In the genomic region with DNA sequence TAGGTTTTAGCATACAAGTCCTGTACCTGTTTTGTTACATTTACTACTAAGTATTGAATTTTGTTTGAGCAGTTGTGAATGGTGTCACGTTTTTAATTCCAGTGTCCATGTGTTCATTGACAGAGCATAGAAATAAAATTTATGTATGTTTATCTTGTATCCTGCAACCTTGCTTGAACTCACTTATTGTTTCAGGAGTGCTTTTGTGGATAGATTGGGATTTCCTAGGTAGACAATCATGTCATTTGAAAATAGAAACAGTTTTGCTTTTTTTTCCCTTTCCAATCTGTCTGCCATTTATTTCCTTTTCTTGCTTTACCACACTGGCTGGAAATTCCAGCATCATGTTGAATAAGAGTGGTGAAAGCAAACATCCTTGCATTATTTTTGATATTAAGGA, we compare ENCODE assay signal across 36 cellular contexts.
"Had no signal": no experiment of that assay in that cellular context is flagged by ENCODE, and none has a peak within 500 bp of the region (broad histone marks: within the 10 kb centered on the region; RNA-seq: fewer than 3 reads in every experiment).

No MANE protein-coding gene starts in this region.

- H3K36me3 Mint-ChIP-seq: activated CD4-positive, alpha-beta memory T cell treated with anti-CD3 and anti-CD28 coated beads for 36 hours; activated naive CD4-positive, alpha-beta T cell treated with anti-CD3 and anti-CD28 coated beads, Interleukin-2, amount 50 U/mL, for 72 hours; activated naive CD8-positive, alpha-beta T cell treated with anti-CD3 and anti-CD28 coated beads for 36 hours had no signal

- H3K4me3 Mint-ChIP-seq: activated B cell treated with CpG ODN at 0.5 μM for 24 hours; activated CD4-positive, alpha-beta memory T cell treated with anti-CD3 and anti-CD28 coated beads for 36 hours; activated CD4-positive, alpha-beta T cell treated with anti-CD3 and anti-CD28 coated beads, Interleukin-2, amount 10 ng/mL, durations not matched to agents 24 days and 14 days; activated CD8-positive, alpha-beta T cell treated with anti-CD3 and anti-CD28 coated beads for 36 hours; activated naive CD4-positive, alpha-beta T cell treated with anti-CD3 and anti-CD28 coated beads for 36 hours; activated naive CD8-positive, alpha-beta T cell treated with anti-CD3 and anti-CD28 coated beads for 36 hours; activated T-cell treated with anti-CD3 and anti-CD28 coated beads, Interleukin-2, amount 50 U/mL, for 4 hours; activated T-cell treated with anti-CD3 and anti-CD28 coated beads, Interleukin-2, amount 50 U/mL, for 72 hours; activated T-helper 1 cell treated with anti-CD3 and anti-CD28 coated beads, Interleukin-12 subunit alpha, Interleukin-12 subunit beta, Interleukin-2, Interleukin-4 antibody, amounts not matched to agents 30 ng/mL and 10 ng/mL and 1 ng/mL, durations not matched to agents 14 hours and 24 hours and 36 hours; activated T-helper 17 cell treated with anti-CD3 and anti-CD28 coated beads, Interleukin-2, amount 50 U/mL, for 72 hours; T-helper 1 cell treated with Interleukin-12 subunit alpha and Interleukin-12 subunit beta and Interleukin-4 antibody, amounts not matched to agents 30 μg/mL and 1 μg/mL, for 36 hours; T-helper 2 cell treated with Interferon-gamma antibody and Interleukin-4, amounts not matched to agents 5 μg/mL and 100 μg/mL, for 36 hours had no signal

- H3K9me3 ChIP-seq: adrenal gland, body of pancreas, breast epithelium had no signal

- H3K9me3 Mint-ChIP-seq: activated B cell treated with CpG ODN at 0.5 μM for 24 hours; activated CD4-positive, alpha-beta memory T cell treated with anti-CD3 and anti-CD28 coated beads for 36 hours; activated CD4-positive, alpha-beta T cell treated with anti-CD3 and anti-CD28 coated beads, Interleukin-2, amount 10 ng/mL, durations not matched to agents 24 days and 14 days; activated CD8-positive, alpha-beta T cell treated with anti-CD3 and anti-CD28 coated beads for 36 hours; activated naive CD4-positive, alpha-beta T cell treated with anti-CD3 and anti-CD28 coated beads for 36 hours; activated naive CD4-positive, alpha-beta T cell treated with anti-CD3 and anti-CD28 coated beads, Interleukin-2, amount 50 U/mL, for 72 hours; activated naive CD8-positive, alpha-beta T cell treated with anti-CD3 and anti-CD28 coated beads for 36 hours; activated T-cell treated with anti-CD3 and anti-CD28 coated beads, Interleukin-2, amount 50 U/mL, for 4 hours; activated T-cell treated with anti-CD3 and anti-CD28 coated beads, Interleukin-2, amount 50 U/mL, for 72 hours; activated T-helper 1 cell treated with anti-CD3 and anti-CD28 coated beads, Interleukin-12 subunit alpha, Interleukin-12 subunit beta, Interleukin-2, Interleukin-4 antibody, amounts not matched to agents 30 ng/mL and 10 ng/mL and 1 ng/mL, durations not matched to agents 14 hours and 24 hours and 36 hours; activated T-helper 17 cell treated with anti-CD3 and anti-CD28 coated beads, Interleukin-2, amount 50 U/mL, for 72 hours; T-helper 1 cell treated with Interleukin-12 subunit alpha and Interleukin-12 subunit beta and Interleukin-4 antibody, amounts not matched to agents 30 μg/mL and 1 μg/mL, for 36 hours; T-helper 2 cell treated with Interferon-gamma antibody and Interleukin-4, amounts not matched to agents 5 μg/mL and 100 μg/mL, for 36 hours had no signal

- H3K36me3 ChIP-seq: adrenal gland, brain microvascular endothelial cell, breast epithelium had no signal

- FAIRE-seq: astrocyte, TTC549 had no signal

- H3K27ac ChIP-seq: adrenal gland, body of pancreas, brain microvascular endothelial cell, breast epithelium, VCaP had no signal

- H3K27me3 Mint-ChIP-seq: activated B cell treated with CpG ODN at 0.5 μM for 24 hours; activated CD4-positive, alpha-beta memory T cell treated with anti-CD3 and anti-CD28 coated beads for 36 hours; activated CD8-positive, alpha-beta T cell treated with anti-CD3 and anti-CD28 coated beads for 36 hours; activated naive CD8-positive, alpha-beta T cell treated with anti-CD3 and anti-CD28 coated beads for 36 hours; activated T-helper 17 cell treated with anti-CD3 and anti-CD28 coated beads, Interleukin-2, amount 50 U/mL, for 72 hours had no signal

- H3K27me3 ChIP-seq: adrenal gland, body of pancreas, brain microvascular endothelial cell, breast epithelium had no signal

- H3K27ac Mint-ChIP-seq: activated B cell treated with CpG ODN at 0.5 μM for 24 hours; activated CD4-positive, alpha-beta memory T cell treated with anti-CD3 and anti-CD28 coated beads for 36 hours; activated CD4-positive, alpha-beta T cell treated with anti-CD3 and anti-CD28 coated beads, Interleukin-2, amount 10 ng/mL, durations not matched to agents 24 days and 14 days; activated CD8-positive, alpha-beta T cell treated with anti-CD3 and anti-CD28 coated beads for 36 hours; activated naive CD4-positive, alpha-beta T cell treated with anti-CD3 and anti-CD28 coated beads for 36 hours; activated naive CD4-positive, alpha-beta T cell treated with anti-CD3 and anti-CD28 coated beads, Interleukin-2, amount 50 U/mL, for 72 hours; activated naive CD8-positive, alpha-beta T cell treated with anti-CD3 and anti-CD28 coated beads for 36 hours; activated T-cell treated with anti-CD3 and anti-CD28 coated beads, Interleukin-2, amount 50 U/mL, for 72 hours; activated T-helper 1 cell treated with anti-CD3 and anti-CD28 coated beads, Interleukin-12 subunit alpha, Interleukin-12 subunit beta, Interleukin-2, Interleukin-4 antibody, amounts not matched to agents 30 ng/mL and 10 ng/mL and 1 ng/mL, durations not matched to agents 14 hours and 24 hours and 36 hours; activated T-helper 17 cell treated with anti-CD3 and anti-CD28 coated beads, Interleukin-2, amount 50 U/mL, for 72 hours; T-helper 1 cell treated with Interleukin-12 subunit alpha and Interleukin-12 subunit beta and Interleukin-4 antibody, amounts not matched to agents 30 μg/mL and 1 μg/mL, for 36 hours; T-helper 2 cell treated with Interferon-gamma antibody and Interleukin-4, amounts not matched to agents 5 μg/mL and 100 μg/mL, for 36 hours had no signal

- H3K4me3 ChIP-seq: adrenal gland, body of pancreas, breast epithelium had no signal

- DNase-seq: activated B cell treated with CpG ODN at 0.5 μM for 24 hours; activated CD4-positive, alpha-beta memory T cell treated with anti-CD3 and anti-CD28 coated beads for 36 hours; activated CD4-positive, alpha-beta T cell treated with anti-CD3 and anti-CD28 coated beads for 4 hours; activated CD4-positive, alpha-beta T cell treated with anti-CD3 and anti-CD28 coated beads, Interleukin-2, amount 10 ng/mL, durations not matched to agents 24 days and 14 days; activated CD4-positive, alpha-beta T cell treated with anti-CD3 and anti-CD28 coated beads, Interleukin-2, amount 50 U/mL, for 1 hour; activated CD4-positive, alpha-beta T cell treated with anti-CD3 and anti-CD28 coated beads, Interleukin-2, amount 50 U/mL, for 4 hours; activated CD4-positive, CD25-positive, alpha-beta regulatory T cell treated with anti-CD3 and anti-CD28 coated beads, Interleukin-2, amount 50 U/mL, for 72 hours; activated CD8-positive, alpha-beta memory T cell treated with anti-CD3 and anti-CD28 coated beads, Interleukin-2, amount 50 U/mL, for 4 hours; activated CD8-positive, alpha-beta T cell treated with anti-CD3 and anti-CD28 coated beads for 36 hours; activated effector memory CD4-positive, alpha-beta T cell treated with anti-CD3 and anti-CD28 coated beads, Interleukin-2, amount 50 U/mL, for 16 hours; activated gamma-delta T cell treated with Interleukin-2 at 50 U/mL for 16 hours; activated naive CD4-positive, alpha-beta T cell; activated naive CD4-positive, alpha-beta T cell treated with anti-CD3 and anti-CD28 coated beads for 36 hours; activated naive CD8-positive, alpha-beta T cell treated with anti-CD3 and anti-CD28 coated beads for 36 hours; activated T-cell treated with anti-CD3 and anti-CD28 coated beads for 4 hours; activated T-cell treated with anti-CD3 and anti-CD28 coated beads, Interleukin-2, amount 50 U/mL, for 1 hour; activated T-cell treated with anti-CD3 and anti-CD28 coated beads, Interleukin-2, amount 50 U/mL, for 4 hours; activated T-cell treated with anti-CD3 and anti-CD28 coated beads, Interleukin-2, amount 50 U/mL, for 72 hours; adrenal gland; amniotic stem cell; aorta; body of pancreas; brain microvascular endothelial cell; central memory CD4-positive, alpha-beta T cell; T-helper 1 cell; T-helper 2 cell; T-helper 9 cell had no signal
